In genomic region chr12:57166971-57167371, GRCh38 we compare ENCODE assay signal across 12 cellular contexts. TPM values are rescaled to one million over a fixed set of nuclear protein-coding genes. Genes with fewer than 3 reads are reported as not detected.
DNase-seq lines count a peak whose midpoint lies in the region; ATAC-seq, FAIRE-seq and TF ChIP-seq lines count a peak whose summit lies in the region.
"Had no signal": no experiment of that assay in that cellular context is flagged by ENCODE, and none has a peak within 500 bp of the region (broad histone marks: within the 10 kb centered on the region; RNA-seq: fewer than 3 reads in every experiment).

No MANE protein-coding gene starts in this region.

- H3K36me3 Mint-ChIP-seq in Caco-2 (ENCODE audit: insufficient read depth, unreplicated experiment) = peaks cover 51% of the 10 kb centered on the region

- no peaks in the 10 kb centered on the region for H3K27me3 Mint-ChIP-seq in Caco-2 (ENCODE audit: insufficient read depth, unreplicated experiment)

- intact Hi-C loops in Caco-2 (cut with micrococcal nuclease; ENCODE audit: unreplicated experiment) = no loop called here

- TF ChIP-seq CTCF in epithelial cell of proximal tubule (conservative IDR thresholded peaks at IDR 0.05; ENCODE audit: low read depth, low read length) (no peak), Caco-2 (IDR thresholded peaks at IDR 0.05; ENCODE audit: insufficient read depth in 1 of 2, low read depth in 1 of 2, low read length in 1 of 2, severe bottlenecking in 1 of 2, unreplicated experiment in 1 of 2) (no peak)

- CTCF ChIA-PET in Caco-2 (lab: Charles Lee) = interaction anchor here (0.6 to 1.0 kb wide), 2 partner anchors 43 to 46 kb away, joined by 5 to 6 read pairs; no protein-coding TSS in a partner anchor

- DNase-seq in H54 (ENCODE audit: insufficient read length, low spot score) (peak; percentile 94), SW480 (ENCODE audit: low spot score) (peak; percentile 41), epithelial cell of proximal tubule (ENCODE audit: low read depth) (peak; percentile 16), foreskin melanocyte (no peak), Caco-2 (no peak), NCI-H446 (lab: John Stamatoyannopoulos, UW) (no peak)
- DNase-seq in stimulated activated CD4-positive, alpha-beta T cell treated with anti-CD3 and anti-CD28 coated beads, Interleukin-4, amount 100 ng/mL, for 4 hours = peak; percentile 40 to 48

- TF ChIP-seq POLR2A in H54 (IDR thresholded peaks at IDR 0.05; ENCODE audit: low read depth, low read length) = no peak

- H3K27ac Mint-ChIP-seq in Caco-2 (ENCODE audit: unreplicated experiment) = no peak overlapping the region

- H3K27me3 ChIP-seq in Caco-2 (replicated peaks; ENCODE audit: control insufficient read depth, insufficient read depth, low read length) = no peaks in the 10 kb centered on the region
- H3K27me3 ChIP-seq: adrenal gland, SJCRH30 had no signal

- no peaks in the 10 kb centered on the region for H3K9me3 ChIP-seq in Caco-2
- H3K9me3 ChIP-seq: adrenal gland, SJCRH30 had no signal

- H3K36me3 ChIP-seq in Caco-2 (ENCODE audit: control insufficient read depth, insufficient read depth, low read length) = peaks cover 2% of the 10 kb centered on the region
- H3K36me3 ChIP-seq: SJCRH30 had no signal

- BruUV-seq in Caco-2 (replicated peaks; lab: Mats Ljungman, UMichigan) = no TSS peak

- H3K4me1 Mint-ChIP-seq in Caco-2 (ENCODE audit: low read depth, unreplicated experiment) = no peaks in the 10 kb centered on the region

- ATAC-seq in GM19463 (IDR thresholded peaks at IDR 0.05; ENCODE audit: unreplicated experiment) = no peak

- peak; percentile 85 for FAIRE-seq in H54 (lab: Jason Lieb, UNC)
- FAIRE-seq: H1 had no signal

- H3K9me3 Mint-ChIP-seq in Caco-2 (ENCODE audit: unreplicated experiment) = no peaks in the 10 kb centered on the region

- POLR2A ChIA-PET in Caco-2 (lab: Charles Lee) = no interaction called here

- no peaks in the 10 kb centered on the region for H3K4me1 ChIP-seq in Caco-2
- H3K4me1 ChIP-seq: adrenal gland had no signal

- H3K4me3 Mint-ChIP-seq in Caco-2 (ENCODE audit: unreplicated experiment) = no peak overlapping the region

- H3K4me3 ChIP-seq in epithelial cell of proximal tubule (ENCODE audit: low read depth, low read length) (no peak overlapping the region), Caco-2 (ENCODE audit: low read depth, low read length) (no peak overlapping the region)
- H3K4me3 ChIP-seq: adrenal gland, SJCRH30 had no signal

RNA-seq across cellular contexts. Expression of gene LRP1-AS, which starts 19.6 kb away (rescaled TPM):
- not detected in 2 replicates for total RNA-seq in epithelial cell of proximal tubule
- total RNA-seq in Caco-2 (2022) = not detected in 2 replicates
- total RNA-seq: adrenal gland, H1, pulmonary artery endothelial cell had no signal

RNA-seq across cellular contexts. Expression of gene LRP1, which starts 38.7 kb away (rescaled TPM):
- total RNA-seq in epithelial cell of proximal tubule (0.72 and 8.9 TPM in 2 replicates), Caco-2 (2022) (106 and 111 TPM in 2 replicates)

RNA-seq across cellular contexts. Expression of gene NXPH4, which starts 49.6 kb away (rescaled TPM):
- total RNA-seq in epithelial cell of proximal tubule (not detected in 2 replicates), Caco-2 (2022) (10.0 and 10.6 TPM in 2 replicates)

RNA-seq across cellular contexts. Expression of gene STAT6, which starts 55.8 kb away (rescaled TPM):
- 66.1 and 71.4 TPM in 2 replicates for total RNA-seq in epithelial cell of proximal tubule
- 44.2 and 49.5 TPM in 2 replicates for total RNA-seq in Caco-2 (2022)

Comparison
In these comparisons a context has a peak if more than half of its experiments do, and no peak if none do; other contexts are left out.
1. DNase-seq: peak in H54 (single experiment), SW480 (single experiment), epithelial cell of proximal tubule (single experiment) and stimulated activated CD4-positive, alpha-beta T cell treated with anti-CD3 and anti-CD28 coated beads, Interleukin-4, amount 100 ng/mL, for 4 hours (2 of 2); none in foreskin melanocyte (single experiment), Caco-2 (0 of 2) and NCI-H446 (0 of 2).
2. RNA of gene LRP1, which starts 38.7 kb away (total RNA-seq): 106 to 111 TPM in Caco-2; 0.72 to 8.9 TPM in epithelial cell of proximal tubule; every median in the first group is over 10 times any median in the second.
3. RNA of gene NXPH4, which starts 49.6 kb away (total RNA-seq): 10.0 to 10.6 TPM in Caco-2; not detected in epithelial cell of proximal tubule; every median in the first group is over 10 times any median in the second.